8 cellular contexts compared by ENCODE assay signal in genomic region chr4:98658287-98659105, GRCh38. TPM values are rescaled to one million over a fixed set of nuclear protein-coding genes. Genes with fewer than 3 reads are reported as not detected.
DNase-seq lines count a peak whose midpoint lies in the region; ATAC-seq and TF ChIP-seq lines count a peak whose summit lies in the region.

TSS of gene TSPAN5 (minus strand) at chr4:98658611.

- CTCF ChIA-PET in WTC11 (lab: Charles Lee) = interaction anchor here (0.7 to 2.5 kb wide), 4 partner anchors 122 to 515 kb away, joined by 4 to 18 read pairs (median 6); partner anchors contain the start of gene STPG2
- CTCF ChIA-PET in mammary epithelial cell (lab: Charles Lee; ENCODE audit: low non-redundant PET) = interaction anchor here (0.7 kb wide), 1 partner anchor 143 kb away, joined by 4 read pairs; no protein-coding TSS in a partner anchor

- H3K4me3 Mint-ChIP-seq in WTC11 = peak within 1 kb of the TSS; percentile 96

- peak within 1 kb of the TSS; percentile 94 for H2AFZ ChIP-seq in mammary epithelial cell (ENCODE audit: low read depth, low read length)

- ATAC-seq in GM18511 (IDR thresholded peaks at IDR 0.05; ENCODE audit: unreplicated experiment) (peak; percentile 70), HG02852 (IDR thresholded peaks at IDR 0.05; ENCODE audit: unreplicated experiment) (peak; percentile 60), WTC11 (peak; percentile 80)

- peaks cover 32% of the 10 kb centered on the region for H3K27me3 Mint-ChIP-seq in WTC11 (ENCODE audit: low read depth)

- peaks cover 45% of the 10 kb centered on the region for H3K79me2 ChIP-seq in mammary epithelial cell (ENCODE audit: insufficient read depth, low read length)

- no peaks in the 10 kb centered on the region for H3K9me3 Mint-ChIP-seq in WTC11

- H3K9me3 ChIP-seq in mammary epithelial cell (replicated peaks; ENCODE audit: insufficient read depth, low read length) = no peaks in the 10 kb centered on the region

- DNase-seq in NCI-H1694 (lab: John Stamatoyannopoulos, UW) (peak; percentile 39), WTC11 (ENCODE audit: low spot score) (peak; percentile 84), mammary epithelial cell (peak; percentile 80), iPS-NIHi11 (ENCODE audit: low spot score) (peak; percentile 94), NCI-H2107 treated with DMSO at 0.1 percent for 48 hours (lab: John Stamatoyannopoulos, UW; ENCODE audit: unreplicated experiment) (no peak)

- intact Hi-C loops in mammary epithelial cell (cut with micrococcal nuclease) = loop anchor here (1.0 to 10.0 kb wide), 3 partner anchors 191 to 396 kb away; partner anchors contain the start of genes EIF4E and RAP1GDS1

- H3K4me3 ChIP-seq in mammary epithelial cell (replicated peaks in 1 of 3; ENCODE audit: insufficient read depth in 1 of 3, low read depth in 2 of 3, low read length in 3 of 3) (peak within 1 kb of the TSS; percentile 65 to 89 (median 83)), skin epidermis (peak within 1 kb of the TSS; percentile 53 to 87 (median 71))

- H3K4me1 ChIP-seq in mammary epithelial cell (ENCODE audit: insufficient read depth, low read length) = peaks cover 57% of the 10 kb centered on the region

- TF ChIP-seq CTCF in WTC11 (IDR thresholded peaks at IDR 0.05) (no peak), mammary epithelial cell (conservative IDR thresholded peaks at IDR 0.05 in 1 of 2, IDR thresholded peaks at IDR 0.05 in 1 of 2; ENCODE audit: extremely low read depth in 1 of 2, insufficient read depth in 1 of 2, low read depth in 1 of 2, low read length in 2 of 2) (no peak)

- H3K27ac ChIP-seq in mammary epithelial cell (ENCODE audit: insufficient read depth, low read depth, low read length) (peak within 1 kb of the TSS; percentile 57), skin epidermis (peak within 1 kb of the TSS in 20 of 21 experiments; percentile 64 to 87 (median 80))

- H3K27ac Mint-ChIP-seq in WTC11 = peak within 1 kb of the TSS; percentile 93

- BruUV-seq in mammary epithelial cell (replicated peaks; lab: Mats Ljungman, UMichigan) = no TSS peak

- peak within 1 kb of the TSS; percentile 85 for H3K9ac ChIP-seq in mammary epithelial cell (ENCODE audit: insufficient read depth, low read length)

- H3K4me2 ChIP-seq in mammary epithelial cell (ENCODE audit: insufficient read depth, low read depth, low read length) = peak within 1 kb of the TSS; percentile 86

- POLR2A ChIA-PET in WTC11 (lab: Charles Lee) = interaction anchor here (0.6 to 2.2 kb wide), 9 partner anchors 10 to 397 kb away, joined by 3 to 6 read pairs (median 3); partner anchors contain the start of genes EIF4E and RAP1GDS1

- H3K4me1 Mint-ChIP-seq in WTC11 = peaks cover 71% of the 10 kb centered on the region

- in situ Hi-C loops in mammary epithelial cell (cut with MboI; ENCODE audit: low sequenced_read_pairs in 2 of 2) = loop anchor here (10.0 to 25.0 kb wide), 2 partner anchors 184 to 496 kb away; no protein-coding TSS in a partner anchor

- WGBS in mammary epithelial cell (ENCODE audit: low coverage, missing lambda C conversion rate) = 2% methylated on average over 15 of the region's 113 CpGs

- H3K36me3 Mint-ChIP-seq in WTC11 = no peaks in the 10 kb centered on the region

- H4K20me1 ChIP-seq in mammary epithelial cell (ENCODE audit: insufficient read depth, low read length) = no peaks in the 10 kb centered on the region

- no peaks in the 10 kb centered on the region for H3K36me3 ChIP-seq in mammary epithelial cell (ENCODE audit: insufficient read depth, low read length)

- dilution Hi-C loops in mammary epithelial cell (cut with HindIII; ENCODE audit: low sequenced_read_pairs) = no loop called here

- H3K27me3 ChIP-seq in mammary epithelial cell (ENCODE audit: insufficient read depth, low read length) = no peaks in the 10 kb centered on the region

TF ChIP-seq in WTC11, 78 proteins besides CTCF, POLR2A, EP300 and RAD21 (continues in another document):
- TF ChIP-seq, protein P1, sequence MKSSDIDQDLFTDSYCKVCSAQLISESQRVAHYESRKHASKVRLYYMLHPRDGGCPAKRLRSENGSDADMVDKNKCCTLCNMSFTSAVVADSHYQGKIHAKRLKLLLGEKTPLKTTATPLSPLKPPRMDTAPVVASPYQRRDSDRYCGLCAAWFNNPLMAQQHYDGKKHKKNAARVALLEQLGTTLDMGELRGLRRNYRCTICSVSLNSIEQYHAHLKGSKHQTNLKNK (CRISPR knock-in tag; IDR thresholded peaks at IDR 0.05) = no peak
- TF ChIP-seq STAT6 (CRISPR knock-in tag; conservative IDR thresholded peaks at IDR 0.05; ENCODE audit: low read depth) = no peak
- no peak for TF ChIP-seq NR2C2 (CRISPR knock-in tag; IDR thresholded peaks at IDR 0.05)
- no peak for TF ChIP-seq ZNF138 (CRISPR knock-in tag; conservative IDR thresholded peaks at IDR 0.05)
- no peak for TF ChIP-seq SMAD3 (CRISPR knock-in tag; IDR thresholded peaks at IDR 0.05; ENCODE audit: borderline replicate concordance)
- TF ChIP-seq PRDM15 (CRISPR knock-in tag; IDR thresholded peaks at IDR 0.05) = no peak
- TF ChIP-seq ZNF416 (CRISPR knock-in tag; IDR thresholded peaks at IDR 0.05) = 0 out of 2 replicates have a peak, but pooled peaks have one; percentile 44
- no peak for TF ChIP-seq MXD4 (CRISPR knock-in tag; IDR thresholded peaks at IDR 0.05; ENCODE audit: borderline replicate concordance)
- TF ChIP-seq CREB1 (CRISPR knock-in tag; IDR thresholded peaks at IDR 0.05) = no peak
- TF ChIP-seq, protein P2, sequence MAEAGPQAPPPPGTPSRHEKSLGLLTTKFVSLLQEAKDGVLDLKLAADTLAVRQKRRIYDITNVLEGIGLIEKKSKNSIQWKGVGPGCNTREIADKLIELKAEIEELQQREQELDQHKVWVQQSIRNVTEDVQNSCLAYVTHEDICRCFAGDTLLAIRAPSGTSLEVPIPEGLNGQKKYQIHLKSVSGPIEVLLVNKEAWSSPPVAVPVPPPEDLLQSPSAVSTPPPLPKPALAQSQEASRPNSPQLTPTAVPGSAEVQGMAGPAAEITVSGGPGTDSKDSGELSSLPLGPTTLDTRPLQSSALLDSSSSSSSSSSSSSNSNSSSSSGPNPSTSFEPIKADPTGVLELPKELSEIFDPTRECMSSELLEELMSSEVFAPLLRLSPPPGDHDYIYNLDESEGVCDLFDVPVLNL (CRISPR knock-in tag; IDR thresholded peaks at IDR 0.05; ENCODE audit: borderline replicate concordance, low read depth) = no peak; the same call in 1 of the 2 replicates
- TF ChIP-seq NR3C1 (CRISPR knock-in tag; conservative IDR thresholded peaks at IDR 0.05; ENCODE audit: low read depth) = no peak
- TF ChIP-seq TEAD1 (CRISPR knock-in tag; IDR thresholded peaks at IDR 0.05) = peak; percentile 34; the same call in 1 of the 2 replicates

RNA-seq across cellular contexts. Expression of gene TSPAN5, which starts in this region (rescaled TPM):
- total RNA-seq in WTC11 (2021) (19.1 to 22.7 TPM (median 20.8 TPM) in 3 replicates), mammary epithelial cell (10 to 100 TPM; 19.0 to 38.4 TPM)
- 36.2 TPM for polyA plus RNA-seq in mammary epithelial cell
- 37.1 TPM for polyA minus RNA-seq in mammary epithelial cell
